25 cellular contexts compared by ENCODE assay signal in the genomic region with DNA sequence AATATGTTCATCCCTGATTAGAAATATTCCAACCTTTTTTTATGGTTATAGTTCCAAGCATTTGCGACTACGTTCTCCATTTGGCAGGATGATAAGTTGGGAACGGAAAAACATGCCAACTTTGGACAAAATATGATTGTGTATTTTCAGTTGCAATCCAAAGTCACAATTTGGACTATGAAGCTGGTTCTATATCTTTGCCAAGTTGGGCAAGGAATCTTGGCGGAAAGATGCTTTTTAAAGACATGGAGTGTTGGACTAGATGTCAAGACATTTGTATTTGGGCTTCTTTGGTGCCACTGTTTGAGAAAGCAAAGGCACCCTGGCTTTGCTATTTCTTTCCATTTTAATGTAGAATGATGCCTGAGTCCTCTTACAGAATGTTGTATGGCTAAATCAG.
"Had no signal": no experiment of that assay in that cellular context is flagged by ENCODE, and none has a peak within 500 bp of the region (broad histone marks: within the 10 kb centered on the region; RNA-seq: fewer than 3 reads in every experiment).

No MANE protein-coding gene starts in this region.

- H3K27ac ChIP-seq: left ventricle myocardium inferior, ovary, prostate gland, sigmoid colon, spleen, suprapubic skin, tibial nerve, uterus had no signal

- H3K4me3 Mint-ChIP-seq: memory B cell; naive thymus-derived CD4-positive, alpha-beta T cell; natural killer cell treated with Interleukin-12 subunit alpha and Interleukin-12 subunit beta and Interleukin-15 and Interleukin-18, amount 100 ng/mL, for 72 hours; stimulated activated effector memory CD8-positive, alpha-beta T cell treated with anti-CD3 and anti-CD28 coated beads, Interleukin-12 subunit alpha, Interleukin-12 subunit beta, amount 100 ng/mL, for 72 hours; stimulated activated naive CD8-positive, alpha-beta T cell treated with anti-CD3 and anti-CD28 coated beads, Interleukin-15, Interleukin-2, amounts not matched to agents 100 ng/mL and 50 ng/mL, for 24 hours; type B pancreatic cell had no signal

- H3K36me3 ChIP-seq: left ventricle myocardium inferior, ovary, prostate gland, sigmoid colon, spleen, suprapubic skin, thoracic aorta, tibial nerve, uterus had no signal

- H3K4me3 ChIP-seq: left ventricle myocardium inferior, lung, mucosa of descending colon, ovary, prostate gland, sigmoid colon, spleen, suprapubic skin, thoracic aorta, tibial nerve, uterus had no signal

- H3K4me1 Mint-ChIP-seq: memory B cell; naive thymus-derived CD4-positive, alpha-beta T cell; stimulated activated effector memory CD8-positive, alpha-beta T cell treated with anti-CD3 and anti-CD28 coated beads, Interleukin-12 subunit alpha, Interleukin-12 subunit beta, amount 100 ng/mL, for 72 hours had no signal

- H3K4me1 ChIP-seq: left ventricle myocardium inferior, prostate gland, spleen, suprapubic skin, tibial nerve, uterus had no signal

- H3K36me3 Mint-ChIP-seq: memory B cell; natural killer cell treated with Interleukin-12 subunit alpha and Interleukin-12 subunit beta and Interleukin-15 and Interleukin-18, amount 100 ng/mL, for 72 hours; stimulated activated effector memory CD8-positive, alpha-beta T cell treated with anti-CD3 and anti-CD28 coated beads, Interleukin-12 subunit alpha, Interleukin-12 subunit beta, amount 100 ng/mL, for 72 hours had no signal

- FAIRE-seq: small intestine had no signal

- H3K9me3 ChIP-seq: left ventricle myocardium inferior, mucosa of descending colon, ovary, prostate gland, sigmoid colon, suprapubic skin, thoracic aorta, tibial nerve, uterus had no signal

- H3K9me3 Mint-ChIP-seq: type B pancreatic cell had no signal

- DNase-seq: islet precursor cell; left ventricle myocardium inferior; midbrain; mucosa of descending colon; naive thymus-derived CD4-positive, alpha-beta T cell; ovary; posterior cingulate gyrus; retina; right cardiac atrium; sigmoid colon; small intestine; spleen; stimulated activated CD4-positive, alpha-beta T cell treated with anti-CD3 and anti-CD28 coated beads, Interleukin-4, amount 100 ng/mL, for 24 hours; stimulated activated naive CD4-positive, alpha-beta T cell; uterus had no signal

- H3K27me3 ChIP-seq: ovary, sigmoid colon, spleen, suprapubic skin, tibial nerve, uterus had no signal

- ATAC-seq: mucosa of descending colon; naive thymus-derived CD4-positive, alpha-beta T cell; natural killer cell treated with Interleukin-12 subunit alpha and Interleukin-12 subunit beta and Interleukin-15 and Interleukin-18, amount 100 ng/mL, for 72 hours; right cardiac atrium; stimulated activated effector memory CD8-positive, alpha-beta T cell treated with anti-CD3 and anti-CD28 coated beads, Interleukin-12 subunit alpha, Interleukin-12 subunit beta, amount 100 ng/mL, for 72 hours had no signal

- H3K27ac Mint-ChIP-seq: memory B cell; naive thymus-derived CD4-positive, alpha-beta T cell; natural killer cell treated with Interleukin-12 subunit alpha and Interleukin-12 subunit beta and Interleukin-15 and Interleukin-18, amount 100 ng/mL, for 72 hours; stimulated activated effector memory CD8-positive, alpha-beta T cell treated with anti-CD3 and anti-CD28 coated beads, Interleukin-12 subunit alpha, Interleukin-12 subunit beta, amount 100 ng/mL, for 72 hours; stimulated activated naive CD8-positive, alpha-beta T cell treated with anti-CD3 and anti-CD28 coated beads, Interleukin-15, Interleukin-2, amounts not matched to agents 100 ng/mL and 50 ng/mL, for 24 hours; type B pancreatic cell had no signal
